ENCODE assay signal across 9 cellular contexts in the genomic region with DNA sequence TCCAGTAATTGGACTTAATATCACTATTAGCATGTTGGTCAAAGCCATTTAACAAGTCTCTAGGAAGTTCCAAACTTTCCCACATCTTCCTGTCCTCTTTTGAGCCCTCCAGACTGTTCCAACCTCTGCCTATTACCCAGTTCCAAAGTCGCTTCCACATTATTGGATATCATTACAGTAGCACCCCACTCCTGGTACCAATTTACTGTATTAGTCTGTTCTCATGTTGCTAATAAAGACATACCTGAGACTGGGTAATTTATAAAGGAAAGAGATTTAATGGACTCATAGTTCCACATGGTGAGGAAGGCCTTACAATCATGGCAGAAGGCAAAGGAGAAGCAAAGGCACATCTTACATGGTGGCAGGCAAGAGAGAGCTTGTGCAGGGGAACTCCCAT. TPM values are rescaled to one million over a fixed set of nuclear protein-coding genes. Genes with fewer than 3 reads are reported as not detected.
"Had no signal": no experiment of that assay in that cellular context is flagged by ENCODE, and none has a peak within 500 bp of the region (broad histone marks: within the 10 kb centered on the region; RNA-seq: fewer than 3 reads in every experiment).

No MANE protein-coding gene starts in this region.

RNA-seq across cellular contexts. Expression of gene PRDM13, which starts 31.7 kb away (rescaled TPM):
- total RNA-seq: PC-3, PC-9, Peyer's patch, Right ventricle myocardium inferior, Right ventricle myocardium superior, RPMI7951, SJCRH30, SJSA1, T-cell had no signal
